Comparison of ENCODE assay signal across 15 cellular contexts in the genomic region with DNA sequence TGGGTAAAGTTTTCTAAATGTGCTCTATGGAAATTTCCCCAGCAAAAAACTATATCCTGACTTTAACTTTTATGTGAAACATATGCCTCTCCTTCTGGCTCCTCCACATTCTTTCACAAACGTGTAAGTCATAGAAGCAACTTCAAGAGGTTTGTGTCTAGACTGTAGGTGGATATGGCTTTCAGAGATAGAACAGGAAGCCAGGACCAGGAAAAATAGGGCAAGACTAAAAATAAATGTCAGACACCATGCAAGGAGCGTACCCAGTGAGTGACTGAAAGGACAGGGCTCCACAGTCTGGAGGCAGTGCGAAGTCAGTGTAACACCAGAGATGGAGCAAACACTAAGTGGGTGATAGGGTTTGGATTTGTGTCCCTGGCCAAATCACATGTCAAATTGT.
DNase-seq lines count a peak whose midpoint lies in the region; ATAC-seq and TF ChIP-seq lines count a peak whose summit lies in the region.
"Had no signal": no experiment of that assay in that cellular context is flagged by ENCODE, and none has a peak within 500 bp of the region (broad histone marks: within the 10 kb centered on the region; RNA-seq: fewer than 3 reads in every experiment).

No MANE protein-coding gene starts in this region.

- TF ChIP-seq POLR2A in gastroesophageal sphincter (IDR thresholded peaks at IDR 0.05), result no peak

- H3K27me3 ChIP-seq in gastroesophageal sphincter, result no peaks in the 10 kb centered on the region
- H3K27me3 ChIP-seq: BLaER1 treated with 17β-estradiol and CSF1 and Interleukin-3, amounts not matched to agents 10 nM and 100 nM had no signal

- H3K9me3 ChIP-seq in gastroesophageal sphincter, result no peaks in the 10 kb centered on the region
- H3K9me3 ChIP-seq: HAP-1 had no signal

- no peak overlapping the region for H3K4me3 ChIP-seq in gastroesophageal sphincter
- H3K4me3 ChIP-seq: BLaER1 treated with 17β-estradiol and CSF1 and Interleukin-3, amounts not matched to agents 10 nM and 100 nM; HAP-1 had no signal

- H3K4me1 ChIP-seq in gastroesophageal sphincter, result no peaks in the 10 kb centered on the region
- H3K4me1 ChIP-seq: HAP-1 had no signal

- DNase-seq in left cardiac atrium (no peak), Right ventricle myocardium superior (no peak), cerebellar cortex (ENCODE audit: low spot score) (peak; percentile 61), middle frontal gyrus (ENCODE audit: extremely low spot score, low spot score) (peak; percentile 32), superior temporal gyrus (ENCODE audit: extremely low spot score) (peak; percentile 32)
- DNase-seq: CD8-positive, alpha-beta T cell; COR-L47; DMS 273 treated with DMSO at 0.1 percent for 48 hours; DMS79; GF-D8 had no signal

- no peaks in the 10 kb centered on the region for H3K36me3 ChIP-seq in gastroesophageal sphincter
- H3K36me3 ChIP-seq: BLaER1 treated with 17β-estradiol and CSF1 and Interleukin-3, amounts not matched to agents 10 nM and 100 nM; HAP-1 had no signal

- TF ChIP-seq CTCF in gastroesophageal sphincter (IDR thresholded peaks at IDR 0.05), result no peak

- peak; percentile 24 to 61 for ATAC-seq in left cardiac atrium
- ATAC-seq in Right ventricle myocardium superior (ENCODE audit: poor library complexity), result no peak
- ATAC-seq in gastroesophageal sphincter, result no peak
- ATAC-seq in GM21367 (IDR thresholded peaks at IDR 0.05; ENCODE audit: unreplicated experiment), result no peak
- ATAC-seq: CD8-positive, alpha-beta T cell; HepG2 had no signal

- no peak overlapping the region for H3K27ac ChIP-seq in gastroesophageal sphincter
- H3K27ac ChIP-seq: BLaER1 treated with 17β-estradiol and CSF1 and Interleukin-3, amounts not matched to agents 10 nM and 100 nM had no signal

- WGBS in gastroesophageal sphincter (ENCODE audit: low coverage in 1 of 2), 2 donors, result 64 to 77% methylated on average over 3 of the region's 3 CpGs

- intact Hi-C loops in left cardiac atrium (cut with DNase I), result no loop called here
- intact Hi-C loops in Right ventricle myocardium superior (cut with DNase I), result no loop called here

- TF ChIP-seq EP300 in gastroesophageal sphincter (IDR thresholded peaks at IDR 0.05), result no peak

Comparison
In these comparisons a context has a peak if more than half of its experiments do, and no peak if none do; other contexts are left out.
1. ATAC-seq: peak in left cardiac atrium (2 of 2); none in Right ventricle myocardium superior (single experiment), gastroesophageal sphincter (single experiment) and GM21367 (single experiment).
2. DNase-seq: peak in cerebellar cortex (single experiment), middle frontal gyrus (single experiment) and superior temporal gyrus (single experiment); none in left cardiac atrium (single experiment) and Right ventricle myocardium superior (single experiment).